17 cellular contexts compared by ENCODE assay signal in genomic region chr7:97270280-97270679, GRCh38.
"Had no signal": no experiment of that assay in that cellular context is flagged by ENCODE, and none has a peak within 500 bp of the region (broad histone marks: within the 10 kb centered on the region; RNA-seq: fewer than 3 reads in every experiment).

No MANE protein-coding gene starts in this region.

- H3K4me3 ChIP-seq: dorsolateral prefrontal cortex, lower lobe of right lung, ovary, psoas muscle had no signal

- H3K36me3 Mint-ChIP-seq: activated naive CD8-positive, alpha-beta T cell; brain; naive thymus-derived CD8-positive, alpha-beta T cell had no signal

- H3K4me3 Mint-ChIP-seq: activated CD4-positive, alpha-beta T cell treated with anti-CD3 and anti-CD28 coated beads for 36 hours; activated naive CD8-positive, alpha-beta T cell; brain; naive thymus-derived CD8-positive, alpha-beta T cell had no signal

- H3K36me3 ChIP-seq: lower lobe of right lung, ovary had no signal

- H3K9me3 ChIP-seq: lower lobe of right lung, ovary, psoas muscle had no signal

- H3K27me3 Mint-ChIP-seq: brain had no signal

- H3K27ac ChIP-seq: dorsolateral prefrontal cortex, foreskin keratinocyte, lower lobe of right lung, ovary, psoas muscle had no signal

- H3K27ac Mint-ChIP-seq: activated CD4-positive, alpha-beta T cell treated with anti-CD3 and anti-CD28 coated beads for 36 hours; activated naive CD8-positive, alpha-beta T cell; brain; naive thymus-derived CD8-positive, alpha-beta T cell had no signal

- H3K4me1 Mint-ChIP-seq: activated CD4-positive, alpha-beta T cell treated with anti-CD3 and anti-CD28 coated beads for 36 hours; brain; naive thymus-derived CD8-positive, alpha-beta T cell had no signal

- H3K4me1 ChIP-seq: foreskin keratinocyte, lower lobe of right lung, psoas muscle had no signal

- H3K27me3 ChIP-seq: dorsolateral prefrontal cortex, foreskin keratinocyte, ovary had no signal

- ATAC-seq: activated CD4-positive, alpha-beta T cell treated with anti-CD3 and anti-CD28 coated beads for 36 hours; foreskin keratinocyte; lower lobe of right lung; naive thymus-derived CD8-positive, alpha-beta T cell; psoas muscle had no signal

- DNase-seq: activated CD4-positive, alpha-beta T cell treated with anti-CD3 and anti-CD28 coated beads for 36 hours; activated CD4-positive, alpha-beta T cell treated with anti-CD3 and anti-CD28 coated beads, Interleukin-2, amount 50 U/mL, for 48 hours; amygdala; caudate nucleus; dorsolateral prefrontal cortex; foreskin keratinocyte; glutamatergic neuron; hippocampal formation; lower lobe of right lung; naive thymus-derived CD8-positive, alpha-beta T cell; ovary; psoas muscle; right cardiac atrium; stimulated activated CD8-positive, alpha-beta memory T cell treated with anti-CD3 and anti-CD28 coated beads, Interleukin-4, amount 100 ng/mL, for 48 hours; stimulated activated naive CD4-positive, alpha-beta T cell had no signal
